ENCODE assay signal across 20 cellular contexts in the genomic region with DNA sequence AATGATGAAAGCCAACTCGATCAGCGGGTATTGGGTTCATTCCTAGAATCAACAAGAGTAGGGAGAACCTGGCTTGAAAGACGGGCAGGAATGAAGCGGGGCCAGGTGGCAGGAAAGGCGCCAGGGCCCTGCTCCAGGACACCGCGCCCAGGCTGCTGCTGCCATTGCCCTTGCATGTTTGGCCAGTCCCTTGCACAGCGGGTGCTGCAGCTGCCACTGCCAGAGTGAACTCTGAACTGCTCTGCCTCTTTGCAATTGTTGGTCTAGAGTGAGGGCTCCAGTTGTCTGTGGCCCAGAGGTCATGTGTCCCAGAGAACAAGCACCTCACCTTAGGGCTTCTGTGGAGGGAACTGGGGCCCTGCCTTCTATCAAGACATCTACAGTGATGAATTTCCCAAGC. TPM values are rescaled to one million over a fixed set of nuclear protein-coding genes. Genes with fewer than 3 reads are reported as not detected.
"Had no signal": no experiment of that assay in that cellular context is flagged by ENCODE, and none has a peak within 500 bp of the region (broad histone marks: within the 10 kb centered on the region; RNA-seq: fewer than 3 reads in every experiment).

No MANE protein-coding gene starts in this region.

- H3K4me3 ChIP-seq: ascending aorta, lung, skin epidermis had no signal

- FAIRE-seq: bronchial epithelial cell had no signal

- H3K36me3 ChIP-seq: ascending aorta had no signal

- H3K27ac ChIP-seq: ascending aorta, foreskin keratinocyte, skin epidermis had no signal

- H3K9me3 Mint-ChIP-seq: effector memory CD8-positive, alpha-beta T cell; type B pancreatic cell had no signal

- H3K36me3 Mint-ChIP-seq: type B pancreatic cell had no signal

- ATAC-seq: activated naive CD8-positive, alpha-beta T cell treated with anti-CD3 and anti-CD28 coated beads, Interleukin-2, amount 50 U/mL, for 24 hours; effector memory CD8-positive, alpha-beta T cell; foreskin keratinocyte; stimulated activated naive CD8-positive, alpha-beta T cell treated with anti-CD3 and anti-CD28 coated beads, Interleukin-15, Interleukin-2, amounts not matched to agents 100 U/mL and 50 U/mL, for 24 hours had no signal

- H3K4me3 Mint-ChIP-seq: activated naive CD4-positive, alpha-beta T cell treated with anti-CD3 and anti-CD28 coated beads for 36 hours; activated naive CD8-positive, alpha-beta T cell treated with anti-CD3 and anti-CD28 coated beads, Interleukin-2, amount 50 U/mL, for 24 hours; effector memory CD8-positive, alpha-beta T cell; immature natural killer cell; naive B cell had no signal

- H3K27me3 Mint-ChIP-seq: type B pancreatic cell had no signal

- H3K27me3 ChIP-seq: ascending aorta had no signal

- H3K9me3 ChIP-seq: ascending aorta had no signal

- H3K4me1 ChIP-seq: ascending aorta, foreskin keratinocyte had no signal

- DNase-seq: activated CD4-positive, alpha-beta T cell treated with anti-CD3 and anti-CD28 coated beads, Interleukin-2, amount 50 U/mL, for 4 hours; activated naive CD4-positive, alpha-beta T cell treated with anti-CD3 and anti-CD28 coated beads for 36 hours; activated naive CD8-positive, alpha-beta T cell treated with anti-CD3 and anti-CD28 coated beads, Interleukin-2, amount 50 U/mL, for 24 hours; activated T-cell treated with anti-CD3 and anti-CD28 coated beads for 4 hours; dermis blood vessel endothelial cell; effector memory CD8-positive, alpha-beta T cell; head of caudate nucleus; immature natural killer cell; midbrain; naive B cell; stimulated activated naive CD8-positive, alpha-beta T cell treated with anti-CD3 and anti-CD28 coated beads, Interleukin-15, Interleukin-2, amounts not matched to agents 100 U/mL and 50 U/mL, for 24 hours had no signal

- H3K27ac Mint-ChIP-seq: activated naive CD4-positive, alpha-beta T cell treated with anti-CD3 and anti-CD28 coated beads for 36 hours; activated naive CD8-positive, alpha-beta T cell treated with anti-CD3 and anti-CD28 coated beads, Interleukin-2, amount 50 U/mL, for 24 hours; effector memory CD8-positive, alpha-beta T cell; immature natural killer cell; naive B cell; type B pancreatic cell had no signal

RNA-seq across cellular contexts. Expression of a gene that starts 24.0 kb away (rescaled TPM):
- total RNA-seq: activated naive CD4-positive, alpha-beta T cell treated with anti-CD3 and anti-CD28 coated beads for 36 hours; bronchial epithelial cell; cerebellum; dermis blood vessel endothelial cell; foreskin keratinocyte; lung; posterior vena cava; T-helper 2 cell treated with Interferon-gamma antibody and Interleukin-4, amounts not matched to agents 100 ng/mL and 5 ng/mL, for 36 hours had no signal
- polyA plus RNA-seq: foreskin keratinocyte, immature natural killer cell, lung had no signal
